Comparison of ENCODE assay signal across 12 cellular contexts in genomic region chr2:207502799-207503198, GRCh38. TPM values are rescaled to one million over a fixed set of nuclear protein-coding genes. Genes with fewer than 3 reads are reported as not detected.
A peak's percentile ranks its signal among the peaks of the same experiment; 100 is the strongest.
DNase-seq lines count a peak whose midpoint lies in the region; ATAC-seq and TF ChIP-seq lines count a peak whose summit lies in the region.
"Had no signal": no experiment of that assay in that cellular context is flagged by ENCODE, and none has a peak within 500 bp of the region (broad histone marks: within the 10 kb centered on the region; RNA-seq: fewer than 3 reads in every experiment).

No MANE protein-coding gene starts in this region.

- H3K4me1 ChIP-seq in left ventricle myocardium inferior: peaks cover 75% of the 10 kb centered on the region

- H3K36me3 ChIP-seq in left ventricle myocardium inferior: no peaks in the 10 kb centered on the region

- H3K27ac ChIP-seq in left ventricle myocardium inferior (replicated peaks): peak overlapping the region; percentile 84
- H3K27ac ChIP-seq: C4-2B had no signal

- no peak for TF ChIP-seq CTCF in left ventricle myocardium inferior (IDR thresholded peaks at IDR 0.05; ENCODE audit: borderline replicate concordance)

- ATAC-seq in GM18505 (IDR thresholded peaks at IDR 0.05; ENCODE audit: unreplicated experiment) (peak; percentile 56), GM21737 (IDR thresholded peaks at IDR 0.05; ENCODE audit: unreplicated experiment) (peak; percentile 40), HG03521 (IDR thresholded peaks at IDR 0.05; ENCODE audit: unreplicated experiment) (peak; percentile 34), GM18519 (IDR thresholded peaks at IDR 0.05; ENCODE audit: low FRiP score, unreplicated experiment) (no peak)
- ATAC-seq: T-cell had no signal

- no peak overlapping the region for H3K4me3 ChIP-seq in left ventricle myocardium inferior

- TF ChIP-seq POLR2A in GM18505 (IDR thresholded peaks at IDR 0.05; ENCODE audit: borderline replicate concordance, extremely low read depth, insufficient read depth, insufficient read length): no peak

- intact Hi-C loops in left ventricle myocardium inferior (cut with micrococcal nuclease) (no loop called here), posterior cingulate gyrus (cut with DNase I) (no loop called here)

- no peaks in the 10 kb centered on the region for H3K27me3 ChIP-seq in left ventricle myocardium inferior (ENCODE audit: low read depth)

- no peaks in the 10 kb centered on the region for H3K9me3 ChIP-seq in left ventricle myocardium inferior (replicated peaks)

- DNase-seq in left ventricle myocardium inferior (no peak), NCI-H748 treated with DMSO at 0.1 percent for 48 hours (lab: John Stamatoyannopoulos, UW) (no peak), posterior cingulate gyrus (no peak), NCI-H345 treated with DMSO at 0.1 percent for 48 hours (lab: John Stamatoyannopoulos, UW; ENCODE audit: unreplicated experiment) (no peak)
- DNase-seq: immature natural killer cell; stimulated activated naive CD8-positive, alpha-beta T cell treated with anti-CD3 and anti-CD28 coated beads, Interleukin-15, Interleukin-2, amounts not matched to agents 100 U/mL and 50 U/mL, for 24 hours; T-cell had no signal

RNA-seq across cellular contexts. Expression of gene CREB1, which starts 27.0 kb away (rescaled TPM):
- total RNA-seq in left ventricle myocardium inferior: 50.5 TPM
